In genomic region chr2:163591461-163591860, GRCh38 we compare ENCODE assay signal across 31 cellular contexts.
"Had no signal": no experiment of that assay in that cellular context is flagged by ENCODE, and none has a peak within 500 bp of the region (broad histone marks: within the 10 kb centered on the region; RNA-seq: fewer than 3 reads in every experiment).

No MANE protein-coding gene starts in this region.

- DNase-seq: activated B cell treated with CpG ODN at 0.5 μM for 24 hours; activated CD4-positive, alpha-beta memory T cell treated with anti-CD3 and anti-CD28 coated beads for 36 hours; activated CD4-positive, alpha-beta T cell treated with anti-CD3 and anti-CD28 coated beads for 4 hours; activated CD4-positive, alpha-beta T cell treated with anti-CD3 and anti-CD28 coated beads, Interleukin-2, amount 10 ng/mL, durations not matched to agents 24 days and 14 days; activated CD4-positive, alpha-beta T cell treated with anti-CD3 and anti-CD28 coated beads, Interleukin-2, amount 50 U/mL, for 1 hour; activated CD4-positive, alpha-beta T cell treated with anti-CD3 and anti-CD28 coated beads, Interleukin-2, amount 50 U/mL, for 4 hours; activated CD4-positive, CD25-positive, alpha-beta regulatory T cell treated with anti-CD3 and anti-CD28 coated beads, Interleukin-2, amount 50 U/mL, for 72 hours; activated CD8-positive, alpha-beta memory T cell treated with anti-CD3 and anti-CD28 coated beads, Interleukin-2, amount 50 U/mL, for 4 hours; activated CD8-positive, alpha-beta T cell treated with anti-CD3 and anti-CD28 coated beads for 36 hours; activated effector memory CD4-positive, alpha-beta T cell treated with anti-CD3 and anti-CD28 coated beads, Interleukin-2, amount 50 U/mL, for 16 hours; activated gamma-delta T cell treated with Interleukin-2 at 50 U/mL for 16 hours; activated naive CD4-positive, alpha-beta T cell; activated naive CD4-positive, alpha-beta T cell treated with anti-CD3 and anti-CD28 coated beads for 36 hours; activated naive CD4-positive, alpha-beta T cell treated with anti-CD3 and anti-CD28 coated beads, Interleukin-2, amount 50 U/mL, for 16 hours; activated naive CD8-positive, alpha-beta T cell treated with anti-CD3 and anti-CD28 coated beads for 36 hours; activated T-cell treated with anti-CD3 and anti-CD28 coated beads for 4 hours; activated T-cell treated with anti-CD3 and anti-CD28 coated beads, Interleukin-2, amount 50 U/mL, for 1 hour; activated T-cell treated with anti-CD3 and anti-CD28 coated beads, Interleukin-2, amount 50 U/mL, for 4 hours; activated T-cell treated with anti-CD3 and anti-CD28 coated beads, Interleukin-2, amount 50 U/mL, for 72 hours; adrenal gland; amniotic stem cell; central memory CD4-positive, alpha-beta T cell; cerebellar nuclear complex; T-helper 1 cell; T-helper 2 cell; T-helper 9 cell had no signal

- H3K27me3 ChIP-seq: adrenal gland, ascending aorta had no signal

- H3K27ac ChIP-seq: adrenal gland, ascending aorta, VCaP had no signal

- H3K4me3 ChIP-seq: adrenal gland, ascending aorta had no signal

- FAIRE-seq: TTC549 had no signal

- H3K36me3 ChIP-seq: adrenal gland, ascending aorta had no signal

- ATAC-seq: activated CD8-positive, alpha-beta T cell treated with anti-CD3 and anti-CD28 coated beads for 36 hours; activated naive CD4-positive, alpha-beta T cell treated with anti-CD3 and anti-CD28 coated beads, Interleukin-2, amount 50 U/mL, for 72 hours; activated T-cell treated with anti-CD3 and anti-CD28 coated beads, Interleukin-2, amount 50 U/mL, for 4 hours; activated T-cell treated with anti-CD3 and anti-CD28 coated beads, Interleukin-2, amount 50 U/mL, for 72 hours; activated T-helper 17 cell treated with anti-CD3 and anti-CD28 coated beads, Interleukin-2, amount 50 U/mL, for 72 hours had no signal

- H3K9me3 ChIP-seq: adrenal gland, ascending aorta had no signal

- H3K4me1 ChIP-seq: ascending aorta had no signal
